In genomic region chr2:196563876-196564275, GRCh38 we compare ENCODE assay signal across 29 cellular contexts.
"Had no signal": no experiment of that assay in that cellular context is flagged by ENCODE, and none has a peak within 500 bp of the region (broad histone marks: within the 10 kb centered on the region; RNA-seq: fewer than 3 reads in every experiment).

No MANE protein-coding gene starts in this region.

- H3K4me1 ChIP-seq: breast epithelium, gastroesophageal sphincter had no signal

- H3K27me3 ChIP-seq: ascending aorta, breast epithelium, cardiac muscle cell, esophagus muscularis mucosa, gastroesophageal sphincter had no signal

- H3K27ac ChIP-seq: ascending aorta, breast epithelium, cardiac muscle cell, coronary artery, esophagus muscularis mucosa, gastroesophageal sphincter had no signal

- H3K9me3 ChIP-seq: ascending aorta, breast epithelium, esophagus muscularis mucosa, gastroesophageal sphincter had no signal

- DNase-seq: activated CD4-positive, alpha-beta memory T cell treated with anti-CD3 and anti-CD28 coated beads, Interleukin-2, amount 10 ng/mL, durations not matched to agents 7 days and 5 days; activated CD4-positive, alpha-beta T cell treated with anti-CD3 and anti-CD28 coated beads for 36 hours; activated CD4-positive, alpha-beta T cell treated with anti-CD3 and anti-CD28 coated beads, Interleukin-2, amount 10 ng/mL, durations not matched to agents 7 days and 5 days; activated CD4-positive, alpha-beta T cell treated with anti-CD3 and anti-CD28 coated beads, Interleukin-2, amount 50 U/mL, for 4 hours; activated CD4-positive, CD25-positive, alpha-beta regulatory T cell; activated CD4-positive, CD25-positive, alpha-beta regulatory T cell treated with anti-CD3 and anti-CD28 coated beads, Interleukin-2, amount 50 U/mL, for 72 hours; activated CD8-positive, alpha-beta memory T cell treated with anti-CD3 and anti-CD28 coated beads, Interleukin-2, amount 50 U/mL, for 48 hours; activated gamma-delta T cell; activated naive CD4-positive, alpha-beta T cell; activated naive CD4-positive, alpha-beta T cell treated with anti-CD3 and anti-CD28 coated beads, Interleukin-2, amount 10 ng/mL, durations not matched to agents 7 days and 5 days; activated naive CD8-positive, alpha-beta T cell treated with anti-CD3 and anti-CD28 coated beads, Interleukin-2, amount 10 ng/mL, durations not matched to agents 7 days and 5 days; activated T-cell treated with anti-CD3 and anti-CD28 coated beads for 4 hours; activated T-cell treated with anti-CD3 and anti-CD28 coated beads, Interleukin-2, amount 50 U/mL, for 24 hours; activated T-cell treated with anti-CD3 and anti-CD28 coated beads, Interleukin-2, amount 50 U/mL, for 72 hours; central memory CD4-positive, alpha-beta T cell; effector CD8-positive, alpha-beta T cell; erythroblast; foreskin melanocyte; hippocampal formation; T-helper 1 cell; T-helper 17 cell had no signal

- ATAC-seq: activated CD4-positive, alpha-beta T cell treated with anti-CD3 and anti-CD28 coated beads for 36 hours; activated naive CD4-positive, alpha-beta T cell treated with anti-CD3 and anti-CD28 coated beads, Interleukin-2, amount 50 U/mL, for 72 hours; activated T-cell treated with anti-CD3 and anti-CD28 coated beads, Interleukin-2, amount 50 U/mL, for 72 hours; gastroesophageal sphincter; T-helper 17 cell had no signal

- H3K4me3 ChIP-seq: ascending aorta, breast epithelium, cardiac muscle cell, coronary artery, esophagus muscularis mucosa, gastroesophageal sphincter had no signal

- H3K36me3 ChIP-seq: ascending aorta, breast epithelium, cardiac muscle cell, esophagus muscularis mucosa, gastroesophageal sphincter had no signal

- FAIRE-seq: endometrium had no signal
